Comparison of ENCODE assay signal across 1 cellular context in the genomic region with DNA sequence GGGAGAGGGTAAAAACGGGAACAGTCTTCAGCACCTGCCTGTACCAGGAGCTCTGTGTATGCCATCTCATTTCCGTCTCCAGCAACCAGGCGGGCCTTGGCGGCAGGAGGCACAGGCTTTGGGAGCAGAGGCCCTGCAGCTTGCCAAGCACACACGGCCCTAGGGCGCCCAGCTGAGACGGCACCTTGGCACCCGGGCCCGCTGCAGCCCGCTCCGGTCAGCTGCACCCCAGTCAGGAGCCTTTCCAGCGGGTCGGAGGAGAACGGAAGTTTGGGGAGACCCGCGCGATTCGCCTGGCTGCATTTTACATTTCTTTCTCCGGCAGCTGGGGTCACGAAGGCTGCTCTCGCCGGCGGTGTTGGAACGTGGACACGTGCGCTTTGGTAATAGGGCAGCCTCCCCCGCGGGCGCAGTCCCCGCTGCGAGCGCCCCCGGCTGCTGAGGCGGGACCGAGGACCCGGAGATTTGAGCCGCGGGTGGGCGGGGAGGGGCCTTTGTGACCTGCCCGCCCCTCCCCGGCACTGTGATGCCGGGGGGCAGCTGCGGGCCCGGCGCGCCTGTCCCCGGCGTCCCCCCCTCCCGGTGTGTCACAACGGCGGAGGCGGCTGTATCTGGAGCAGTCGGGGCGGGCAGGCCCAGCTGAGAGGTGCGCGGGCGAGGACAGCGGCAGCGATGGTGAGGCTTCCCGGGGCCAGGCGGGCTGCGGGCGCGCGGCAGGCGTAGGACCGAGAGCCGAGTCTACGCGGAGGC.
TF ChIP-seq lines count a peak whose summit lies in the region.

TUBA8 (plus strand) TSS at position 616 of the 750 bp plus-strand sequence; CDS start at position 673, 57 bp downstream.

TF ChIP-seq in HepG2, 621 proteins besides CTCF, POLR2A, EP300 and RAD21 (continued from another document):
- no peak for TF ChIP-seq CREB3 (CRISPR knock-in tag; IDR thresholded peaks at IDR 0.05)
- peak; percentile 89 for TF ChIP-seq EED (CRISPR knock-in tag; IDR thresholded peaks at IDR 0.05)
- TF ChIP-seq, protein P1, sequence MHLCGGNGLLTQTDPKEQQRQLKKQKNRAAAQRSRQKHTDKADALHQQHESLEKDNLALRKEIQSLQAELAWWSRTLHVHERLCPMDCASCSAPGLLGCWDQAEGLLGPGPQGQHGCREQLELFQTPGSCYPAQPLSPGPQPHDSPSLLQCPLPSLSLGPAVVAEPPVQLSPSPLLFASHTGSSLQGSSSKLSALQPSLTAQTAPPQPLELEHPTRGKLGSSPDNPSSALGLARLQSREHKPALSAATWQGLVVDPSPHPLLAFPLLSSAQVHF (CRISPR knock-in tag; IDR thresholded peaks at IDR 0.05), result peak; percentile 59
- TF ChIP-seq YEATS4 (CRISPR knock-in tag; IDR thresholded peaks at IDR 0.05; ENCODE audit: borderline replicate concordance), result 0 out of 2 replicates have a peak, but pooled peaks have one; percentile 26
- TF ChIP-seq CHD4 (IDR thresholded peaks at IDR 0.05; ENCODE audit: borderline replicate concordance, low read length), result no peak
- TF ChIP-seq, protein P2, sequence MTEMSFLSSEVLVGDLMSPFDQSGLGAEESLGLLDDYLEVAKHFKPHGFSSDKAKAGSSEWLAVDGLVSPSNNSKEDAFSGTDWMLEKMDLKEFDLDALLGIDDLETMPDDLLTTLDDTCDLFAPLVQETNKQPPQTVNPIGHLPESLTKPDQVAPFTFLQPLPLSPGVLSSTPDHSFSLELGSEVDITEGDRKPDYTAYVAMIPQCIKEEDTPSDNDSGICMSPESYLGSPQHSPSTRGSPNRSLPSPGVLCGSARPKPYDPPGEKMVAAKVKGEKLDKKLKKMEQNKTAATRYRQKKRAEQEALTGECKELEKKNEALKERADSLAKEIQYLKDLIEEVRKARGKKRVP (CRISPR knock-in tag; IDR thresholded peaks at IDR 0.05), result peak in 1 of 2 experiments; percentile 32; a peak in 1 of 4 replicates
- TF ChIP-seq, protein P3, sequence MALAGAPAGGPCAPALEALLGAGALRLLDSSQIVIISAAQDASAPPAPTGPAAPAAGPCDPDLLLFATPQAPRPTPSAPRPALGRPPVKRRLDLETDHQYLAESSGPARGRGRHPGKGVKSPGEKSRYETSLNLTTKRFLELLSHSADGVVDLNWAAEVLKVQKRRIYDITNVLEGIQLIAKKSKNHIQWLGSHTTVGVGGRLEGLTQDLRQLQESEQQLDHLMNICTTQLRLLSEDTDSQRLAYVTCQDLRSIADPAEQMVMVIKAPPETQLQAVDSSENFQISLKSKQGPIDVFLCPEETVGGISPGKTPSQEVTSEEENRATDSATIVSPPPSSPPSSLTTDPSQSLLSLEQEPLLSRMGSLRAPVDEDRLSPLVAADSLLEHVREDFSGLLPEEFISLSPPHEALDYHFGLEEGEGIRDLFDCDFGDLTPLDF (CRISPR knock-in tag; IDR thresholded peaks at IDR 0.05), result no peak
- TF ChIP-seq BHLHE40 (IDR thresholded peaks at IDR 0.05; ENCODE audit: low read length), result no peak
- TF ChIP-seq, protein P4, sequence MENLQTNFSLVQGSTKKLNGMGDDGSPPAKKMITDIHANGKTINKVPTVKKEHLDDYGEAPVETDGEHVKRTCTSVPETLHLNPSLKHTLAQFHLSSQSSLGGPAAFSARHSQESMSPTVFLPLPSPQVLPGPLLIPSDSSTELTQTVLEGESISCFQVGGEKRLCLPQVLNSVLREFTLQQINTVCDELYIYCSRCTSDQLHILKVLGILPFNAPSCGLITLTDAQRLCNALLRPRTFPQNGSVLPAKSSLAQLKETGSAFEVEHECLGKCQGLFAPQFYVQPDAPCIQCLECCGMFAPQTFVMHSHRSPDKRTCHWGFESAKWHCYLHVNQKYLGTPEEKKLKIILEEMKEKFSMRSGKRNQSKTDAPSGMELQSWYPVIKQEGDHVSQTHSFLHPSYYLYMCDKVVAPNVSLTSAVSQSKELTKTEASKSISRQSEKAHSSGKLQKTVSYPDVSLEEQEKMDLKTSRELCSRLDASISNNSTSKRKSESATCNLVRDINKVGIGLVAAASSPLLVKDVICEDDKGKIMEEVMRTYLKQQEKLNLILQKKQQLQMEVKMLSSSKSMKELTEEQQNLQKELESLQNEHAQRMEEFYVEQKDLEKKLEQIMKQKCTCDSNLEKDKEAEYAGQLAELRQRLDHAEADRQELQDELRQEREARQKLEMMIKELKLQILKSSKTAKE (CRISPR knock-in tag; IDR thresholded peaks at IDR 0.05; ENCODE audit: borderline replicate concordance), result peak; percentile 20; the same call in 1 of the 2 replicates
- TF ChIP-seq XBP1 (CRISPR knock-in tag; IDR thresholded peaks at IDR 0.05), result no peak
- TF ChIP-seq PHF8 (CRISPR knock-in tag; IDR thresholded peaks at IDR 0.05), result peak; percentile 36; the same call in 1 of the 2 replicates
- TF ChIP-seq, protein P5, sequence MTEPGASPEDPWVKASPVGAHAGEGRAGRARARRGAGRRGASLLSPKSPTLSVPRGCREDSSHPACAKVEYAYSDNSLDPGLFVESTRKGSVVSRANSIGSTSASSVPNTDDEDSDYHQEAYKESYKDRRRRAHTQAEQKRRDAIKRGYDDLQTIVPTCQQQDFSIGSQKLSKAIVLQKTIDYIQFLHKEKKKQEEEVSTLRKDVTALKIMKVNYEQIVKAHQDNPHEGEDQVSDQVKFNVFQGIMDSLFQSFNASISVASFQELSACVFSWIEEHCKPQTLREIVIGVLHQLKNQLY (CRISPR knock-in tag; IDR thresholded peaks at IDR 0.05), result no peak
- TF ChIP-seq ARNTL (CRISPR knock-in tag; IDR thresholded peaks at IDR 0.05), result 0 out of 2 replicates have a peak, but pooled peaks have one; percentile 13
- TF ChIP-seq ZNF274 (CRISPR knock-in tag; IDR thresholded peaks at IDR 0.05), result peak; percentile 22; the same call in 1 of the 2 replicates
- 0 out of 2 replicates have a peak, but pooled peaks have one; percentile 58 for TF ChIP-seq HOXA9 (CRISPR knock-in tag; IDR thresholded peaks at IDR 0.05; ENCODE audit: borderline replicate concordance)
- TF ChIP-seq, protein P6, sequence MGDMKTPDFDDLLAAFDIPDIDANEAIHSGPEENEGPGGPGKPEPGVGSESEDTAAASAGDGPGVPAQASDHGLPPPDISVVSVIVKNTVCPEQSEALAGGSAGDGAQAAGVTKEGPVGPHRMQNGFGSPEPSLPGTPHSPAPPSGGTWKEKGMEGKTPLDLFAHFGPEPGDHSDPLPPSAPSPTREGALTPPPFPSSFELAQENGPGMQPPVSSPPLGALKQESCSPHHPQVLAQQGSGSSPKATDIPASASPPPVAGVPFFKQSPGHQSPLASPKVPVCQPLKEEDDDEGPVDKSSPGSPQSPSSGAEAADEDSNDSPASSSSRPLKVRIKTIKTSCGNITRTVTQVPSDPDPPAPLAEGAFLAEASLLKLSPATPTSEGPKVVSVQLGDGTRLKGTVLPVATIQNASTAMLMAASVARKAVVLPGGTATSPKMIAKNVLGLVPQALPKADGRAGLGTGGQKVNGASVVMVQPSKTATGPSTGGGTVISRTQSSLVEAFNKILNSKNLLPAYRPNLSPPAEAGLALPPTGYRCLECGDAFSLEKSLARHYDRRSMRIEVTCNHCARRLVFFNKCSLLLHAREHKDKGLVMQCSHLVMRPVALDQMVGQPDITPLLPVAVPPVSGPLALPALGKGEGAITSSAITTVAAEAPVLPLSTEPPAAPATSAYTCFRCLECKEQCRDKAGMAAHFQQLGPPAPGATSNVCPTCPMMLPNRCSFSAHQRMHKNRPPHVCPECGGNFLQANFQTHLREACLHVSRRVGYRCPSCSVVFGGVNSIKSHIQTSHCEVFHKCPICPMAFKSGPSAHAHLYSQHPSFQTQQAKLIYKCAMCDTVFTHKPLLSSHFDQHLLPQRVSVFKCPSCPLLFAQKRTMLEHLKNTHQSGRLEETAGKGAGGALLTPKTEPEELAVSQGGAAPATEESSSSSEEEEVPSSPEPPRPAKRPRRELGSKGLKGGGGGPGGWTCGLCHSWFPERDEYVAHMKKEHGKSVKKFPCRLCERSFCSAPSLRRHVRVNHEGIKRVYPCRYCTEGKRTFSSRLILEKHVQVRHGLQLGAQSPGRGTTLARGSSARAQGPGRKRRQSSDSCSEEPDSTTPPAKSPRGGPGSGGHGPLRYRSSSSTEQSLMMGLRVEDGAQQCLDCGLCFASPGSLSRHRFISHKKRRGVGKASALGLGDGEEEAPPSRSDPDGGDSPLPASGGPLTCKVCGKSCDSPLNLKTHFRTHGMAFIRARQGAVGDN (CRISPR knock-in tag; IDR thresholded peaks at IDR 0.05), result peak; percentile 78
